In genomic region chr7:100066953-100067352, GRCh38 we compare ENCODE assay signal across 12 cellular contexts.
"Had no signal": no experiment of that assay in that cellular context is flagged by ENCODE, and none has a peak within 500 bp of the region (broad histone marks: within the 10 kb centered on the region; RNA-seq: fewer than 3 reads in every experiment).

No MANE protein-coding gene starts in this region.

- ATAC-seq: activated naive CD4-positive, alpha-beta T cell treated with anti-CD3 and anti-CD28 coated beads, Interleukin-2, amount 50 U/mL, for 72 hours; naive thymus-derived CD4-positive, alpha-beta T cell; stimulated activated effector memory CD8-positive, alpha-beta T cell treated with anti-CD3 and anti-CD28 coated beads, Interleukin-12 subunit alpha, Interleukin-12 subunit beta, amount 100 ng/mL, for 72 hours had no signal

- DNase-seq: activated CD4-positive, alpha-beta T cell treated with anti-CD3 and anti-CD28 coated beads, Interleukin-2, amount 50 U/mL, for 1 hour; activated effector memory CD4-positive, alpha-beta T cell treated with Interleukin-2 at 50 U/mL for 16 hours; brain microvascular endothelial cell; cerebellar nuclear complex; dermis blood vessel endothelial cell; immature natural killer cell; left cardiac atrium; naive thymus-derived CD4-positive, alpha-beta T cell; T-helper 2 cell; trophoblast cell had no signal
